12 cellular contexts compared by ENCODE assay signal in genomic region chr22:31296258-31296657, GRCh38. TPM values are rescaled to one million over a fixed set of nuclear protein-coding genes. Genes with fewer than 3 reads are reported as not detected.
DNase-seq lines count a peak whose midpoint lies in the region; ATAC-seq and TF ChIP-seq lines count a peak whose summit lies in the region.
"Had no signal": no experiment of that assay in that cellular context is flagged by ENCODE, and none has a peak within 500 bp of the region (broad histone marks: within the 10 kb centered on the region; RNA-seq: fewer than 3 reads in every experiment).

No MANE protein-coding gene starts in this region.

- H3K4me3 ChIP-seq in A673 (ENCODE audit: low read depth, low read length, poor library complexity, severe bottlenecking) (no peak overlapping the region), HEK293 (ENCODE audit: low read depth, low read length) (no peak overlapping the region), colonic mucosa (no peak overlapping the region), aorta (ENCODE audit: low read length in 2 of 2) (no peak overlapping the region)
- H3K4me3 ChIP-seq in naive thymus-derived CD4-positive, alpha-beta T cell (ENCODE audit: low read length) = peak overlapping the region; percentile 5

- H3K27ac ChIP-seq in A673 (ENCODE audit: low read depth, low read length, poor library complexity, severe bottlenecking) (peak overlapping the region; percentile 3), HEK293 (ENCODE audit: extremely low read depth, low read depth, low read length) (no peak overlapping the region), colonic mucosa (peak overlapping the region; percentile 64), aorta (ENCODE audit: low read depth in 1 of 2, low read length in 2 of 2) (no peak overlapping the region)
- H3K27ac ChIP-seq in naive thymus-derived CD4-positive, alpha-beta T cell (ENCODE audit: low read depth, low read length) = peak overlapping the region; percentile 60

- peak overlapping the region in 1 of 2 donors; percentile 36 for H3K9ac ChIP-seq in colonic mucosa (ENCODE audit: low read depth in 2 of 2, low read length in 2 of 2)

- POLR2A ChIA-PET in A673 (lab: Charles Lee; ENCODE audit: low non-redundant PET) = interaction anchor here (0.5 kb wide), 1 partner anchor 97 kb away, joined by 3 read pairs; no protein-coding TSS in a partner anchor
- POLR2A ChIA-PET in HEK293 (lab: Yijun Ruan, JAX) = interaction anchor here (0.8 kb wide), 1 partner anchor 50 kb away, joined by 3 read pairs; the partner anchor contains the start of gene PATZ1
- POLR2A ChIA-PET in naive thymus-derived CD4-positive, alpha-beta T cell (lab: Charles Lee) = interaction anchor here (0.8 to 35.9 kb wide), 8 partner anchors 9 to 356 kb away, joined by 3 to 2331 read pairs (median 8); partner anchors contain the start of genes LIMK2, PATZ1 and PIK3IP1

- WGBS in aorta, 2 donors = 76 to 77% methylated on average over 4 of the region's 4 CpGs

- H3K27me3 ChIP-seq in A673 (replicated peaks; ENCODE audit: insufficient read depth, low read depth, low read length, poor library complexity) (no peaks in the 10 kb centered on the region), colonic mucosa (no peaks in the 10 kb centered on the region), aorta (ENCODE audit: control insufficient read depth in 1 of 2, insufficient read depth in 2 of 2, low read length in 1 of 2) (no peaks in the 10 kb centered on the region)
- H3K27me3 ChIP-seq in naive thymus-derived CD4-positive, alpha-beta T cell (ENCODE audit: control insufficient read depth in 2 of 2, insufficient read depth in 2 of 2, low read length in 2 of 2) = no peaks in the 10 kb centered on the region

- intact Hi-C loops in A673 (cut with micrococcal nuclease; ENCODE audit: unreplicated experiment) (no loop called here), colonic mucosa (cut with DNase I) (no loop called here), aorta (cut with DNase I) (no loop called here)
- intact Hi-C loops in naive thymus-derived CD4-positive, alpha-beta T cell (cut with micrococcal nuclease) = loop anchor here in 1 of 2 donors (10.0 kb wide), 1 partner anchor 871 kb away; the partner anchor contains the start of gene MTFP1

- BruUV-seq in A673 (replicated peaks; lab: Mats Ljungman, UMichigan) = no TSS peak

- peak overlapping the region in 8 of 9 donors; percentile 79 to 99 (median 88) for H3K27ac Mint-ChIP-seq in naive thymus-derived CD4-positive, alpha-beta T cell

- H3K4me1 ChIP-seq in A673 (ENCODE audit: insufficient read depth, low read length, poor library complexity, severe bottlenecking) (peaks cover 31% of the 10 kb centered on the region), HEK293 (ENCODE audit: control insufficient read depth, insufficient read depth, low read length) (peaks cover 11% of the 10 kb centered on the region; the same call in 1 of the 2 replicates), colonic mucosa (peaks cover 17% of the 10 kb centered on the region), aorta (ENCODE audit: control insufficient read depth in 1 of 2, insufficient read depth in 2 of 2, low read length in 2 of 2) (peaks cover 0 to 5% of the 10 kb centered on the region in 2 donors)
- H3K4me1 ChIP-seq in naive thymus-derived CD4-positive, alpha-beta T cell (ENCODE audit: control insufficient read depth in 2 of 2, insufficient read depth in 2 of 2, low read length in 2 of 2) = peaks cover 20 to 41% of the 10 kb centered on the region in 2 donors

- DNase-seq in A673 (ENCODE audit: low spot score) (no peak), colonic mucosa (no peak), NCI-H345 treated with DMSO at 0.1 percent for 48 hours (lab: John Stamatoyannopoulos, UW; ENCODE audit: unreplicated experiment) (no peak), NCI-H1930 (lab: John Stamatoyannopoulos, UW) (no peak), aorta (no peak)
- no peak for DNase-seq in naive thymus-derived CD4-positive, alpha-beta T cell
- DNase-seq: DMS153; NCI-H146; stimulated activated CD4-positive, alpha-beta T cell treated with anti-CD3 and anti-CD28 coated beads, Interleukin-4, amount 100 ng/mL, for 4 hours; T-helper 9 cell had no signal

- ATAC-seq in naive thymus-derived CD4-positive, alpha-beta T cell = no peak
- no peak for ATAC-seq in HG03139 (IDR thresholded peaks at IDR 0.05; ENCODE audit: unreplicated experiment)
- no peak for ATAC-seq in aorta (ENCODE audit: low FRiP score)

- H3K36me3 Mint-ChIP-seq in naive thymus-derived CD4-positive, alpha-beta T cell = peaks cover 0 to 23% (median 20%) of the 10 kb centered on the region in 5 donors

- H3K36me3 ChIP-seq in A673 (ENCODE audit: insufficient read depth, low read length, poor library complexity, severe bottlenecking) (no peaks in the 10 kb centered on the region), HEK293 (ENCODE audit: control insufficient read depth in 2 of 2, insufficient read depth in 1 of 2, low read length in 2 of 2) (no peaks in the 10 kb centered on the region), colonic mucosa (no peaks in the 10 kb centered on the region), aorta (ENCODE audit: control insufficient read depth in 1 of 2, insufficient read depth in 2 of 2, low read length in 1 of 2) (no peaks in the 10 kb centered on the region)
- H3K36me3 ChIP-seq in naive thymus-derived CD4-positive, alpha-beta T cell (ENCODE audit: control insufficient read depth in 2 of 3, insufficient read depth in 3 of 3, low read length in 3 of 3) = peaks cover 0 to 9% (median 4%) of the 10 kb centered on the region in 3 experiments

- CTCF ChIA-PET in A673 (lab: Charles Lee) (interaction anchor here (1.4 kb wide), 1 partner anchor 17 kb away, joined by 3 read pairs; no protein-coding TSS in a partner anchor), HEK293 (lab: Yijun Ruan, JAX) (interaction anchor here (0.6 to 9.3 kb wide), 5 partner anchors 13 to 1610 kb away, joined by 3 to 100 read pairs (median 3); no protein-coding TSS in a partner anchor)
- CTCF ChIA-PET in naive thymus-derived CD4-positive, alpha-beta T cell (lab: Charles Lee) = interaction anchor here (0.6 to 4.3 kb wide), 8 partner anchors 10 to 84 kb away, joined by 3 to 33 read pairs (median 5); partner anchors contain the start of gene LIMK2

- H3K4me3 Mint-ChIP-seq in naive thymus-derived CD4-positive, alpha-beta T cell = peak overlapping the region; percentile 63 to 98 (median 81)

- peaks cover 0 to 8% (median 0%) of the 10 kb centered on the region in 11 donors for H3K9me3 Mint-ChIP-seq in naive thymus-derived CD4-positive, alpha-beta T cell

- H3K27me3 Mint-ChIP-seq in naive thymus-derived CD4-positive, alpha-beta T cell = peaks cover 0 to 3% (median 0%) of the 10 kb centered on the region in 5 donors

- TF ChIP-seq CTCF in A673 (conservative IDR thresholded peaks at IDR 0.05; ENCODE audit: low read depth, low read length) = no peak
- TF ChIP-seq CTCF in HEK293 (tag by site-specific recombination; IDR thresholded peaks at IDR 0.05) = no peak
- no peak for TF ChIP-seq CTCF in colonic mucosa (IDR thresholded peaks at IDR 0.05)

- H3K9me3 ChIP-seq in A673 (ENCODE audit: low read depth, low read length, poor library complexity, severe bottlenecking) (no peaks in the 10 kb centered on the region), HEK293 (ENCODE audit: control insufficient read depth, insufficient read depth, low read depth, low read length) (no peaks in the 10 kb centered on the region), colonic mucosa (no peaks in the 10 kb centered on the region), aorta (ENCODE audit: control insufficient read depth, low read length) (no peaks in the 10 kb centered on the region)
- no peaks in the 10 kb centered on the region for H3K9me3 ChIP-seq in naive thymus-derived CD4-positive, alpha-beta T cell (ENCODE audit: control insufficient read depth in 2 of 3, low read length in 3 of 3)

- H3K4me1 Mint-ChIP-seq in naive thymus-derived CD4-positive, alpha-beta T cell = peaks cover 25 to 77% (median 63%) of the 10 kb centered on the region in 7 donors

TF ChIP-seq in HEK293, 187 proteins besides CTCF, POLR2A, EP300 and RAD21:
- TF ChIP-seq PRDM6 (tag by site-specific recombination; IDR thresholded peaks at IDR 0.05) = peak; percentile 13; the same call in 1 of the 2 replicates
- no peak for TF ChIP-seq HOXD13 (CRISPR knock-in tag; IDR thresholded peaks at IDR 0.05; ENCODE audit: borderline replicate concordance)

RNA-seq across cellular contexts. Expression of gene PIK3IP1, which starts 4.0 kb away (rescaled TPM):
- total RNA-seq in A673 (2021) = 0.24 and 0.46 TPM in 2 replicates
- 10 to 100 TPM in 1 of 2 donors, 1 to 10 TPM in 1; 8.4 to 15.1 TPM for total RNA-seq in colonic mucosa
- 100 to 1,000 TPM in 4 of 5 experiments, 10 to 100 TPM in 1; 72.8 to 638 (median 594) TPM for total RNA-seq in naive thymus-derived CD4-positive, alpha-beta T cell
- polyA plus RNA-seq in naive thymus-derived CD4-positive, alpha-beta T cell = 100 to 1,000 TPM; 606 to 941 TPM
- total RNA-seq in aorta = 10 to 100 TPM; 14.1 to 41.6 TPM
- 10 to 100 TPM; 16.8 to 44.9 TPM for polyA plus RNA-seq in aorta

RNA-seq across cellular contexts. Expression of gene PATZ1, which starts 49.9 kb away (rescaled TPM):
- total RNA-seq in A673 (2021) (53.4 and 58.5 TPM in 2 replicates), colonic mucosa (10 to 100 TPM; 13.8 to 17.9 TPM), aorta (10 to 100 TPM; 14.1 to 17.6 TPM)
- total RNA-seq in naive thymus-derived CD4-positive, alpha-beta T cell = 10 to 100 TPM; 35.9 to 61.3 (median 55.2) TPM
- polyA plus RNA-seq in naive thymus-derived CD4-positive, alpha-beta T cell = 10 to 100 TPM; 15.1 to 26.0 TPM
- 10 to 100 TPM in 1 of 2 donors, 1 to 10 TPM in 1; 3.3 to 11.5 TPM for polyA plus RNA-seq in aorta

Comparison
In these comparisons a context has a peak if more than half of its experiments do, and no peak if none do; other contexts are left out.
1. H3K27ac ChIP-seq: peak in A673 (single experiment), colonic mucosa (single experiment) and naive thymus-derived CD4-positive, alpha-beta T cell (single experiment); none in HEK293 (single experiment) and aorta (0 of 2).